Comparison of ENCODE assay signal across 16 cellular contexts in genomic region chr12:44750468-44750867, GRCh38.
DNase-seq lines count a peak whose midpoint lies in the region; ATAC-seq, FAIRE-seq and TF ChIP-seq lines count a peak whose summit lies in the region.
"Had no signal": no experiment of that assay in that cellular context is flagged by ENCODE, and none has a peak within 500 bp of the region (broad histone marks: within the 10 kb centered on the region; RNA-seq: fewer than 3 reads in every experiment).

No MANE protein-coding gene starts in this region.

- H3K4me2 ChIP-seq in SU-DHL-6 (ENCODE audit: low read depth, low read length, poor library complexity, severe bottlenecking) (peak overlapping the region; percentile 52), endothelial cell of umbilical vein (ENCODE audit: insufficient read depth, low read length) (no peak overlapping the region)
- H3K4me2 ChIP-seq: PC-9 had no signal

- ATAC-seq in HG02610 (IDR thresholded peaks at IDR 0.05; ENCODE audit: unreplicated experiment) = no peak
- ATAC-seq: GM12878 had no signal

- H3K9me2 ChIP-seq in SU-DHL-6 (replicated peaks; ENCODE audit: insufficient read depth, low read length) = no peaks in the 10 kb centered on the region

- no peak for TF ChIP-seq CTCF in SU-DHL-6 (IDR thresholded peaks at IDR 0.05; ENCODE audit: insufficient read depth, low read length, poor library complexity, severe bottlenecking)
- TF ChIP-seq CTCF in endothelial cell of umbilical vein (IDR thresholded peaks at IDR 0.05; ENCODE audit: extremely low read depth in 1 of 2, insufficient read depth in 1 of 2, low read depth in 1 of 2, low read length in 2 of 2) = no peak

- peaks cover 45% of the 10 kb centered on the region for H3K4me1 Mint-ChIP-seq in activated naive CD4-positive, alpha-beta T cell treated with anti-CD3 and anti-CD28 coated beads, Interleukin-2, amount 50 U/mL, for 24 hours

- H3F3A ChIP-seq in SU-DHL-6 (ENCODE audit: insufficient read depth) = 0 out of 2 replicates have a peak, but pooled peaks cover 3% of the 10 kb centered on the region

- no peaks in the 10 kb centered on the region for H3K9me3 ChIP-seq in SU-DHL-6 (ENCODE audit: insufficient read depth, low read length)
- H3K9me3 ChIP-seq in endothelial cell of umbilical vein (replicated peaks; ENCODE audit: control insufficient read depth, insufficient read depth, low read length) = no peaks in the 10 kb centered on the region
- H3K9me3 ChIP-seq: SJCRH30 had no signal

- H4K20me1 ChIP-seq in SU-DHL-6 (ENCODE audit: low read depth, low read length) = no peaks in the 10 kb centered on the region
- H4K20me1 ChIP-seq in endothelial cell of umbilical vein (replicated peaks; ENCODE audit: control insufficient read depth, extremely low read depth, insufficient read depth, low read length) = no peaks in the 10 kb centered on the region

- H3K9ac ChIP-seq in SU-DHL-6 (ENCODE audit: low read length) (0 out of 2 replicates have a peak overlapping the region, but pooled peaks have one; percentile 13), endothelial cell of umbilical vein (replicated peaks; ENCODE audit: extremely low read depth, insufficient read depth, low read length) (no peak overlapping the region)

- H3K9me1 ChIP-seq in endothelial cell of umbilical vein (replicated peaks; ENCODE audit: control insufficient read depth, extremely low read depth, insufficient read depth, low read length) = no peaks in the 10 kb centered on the region

- H3K79me2 ChIP-seq in SU-DHL-6 (ENCODE audit: insufficient read depth, low read length) (no peaks in the 10 kb centered on the region), endothelial cell of umbilical vein (ENCODE audit: control insufficient read depth, insufficient read depth, low read length) (no peaks in the 10 kb centered on the region)

- H3K27me3 ChIP-seq in SU-DHL-6 (ENCODE audit: low read length) = no peaks in the 10 kb centered on the region
- H3K27me3 ChIP-seq in endothelial cell of umbilical vein (ENCODE audit: control insufficient read depth in 2 of 2, insufficient read depth in 2 of 2, low read length in 2 of 2) = no peaks in the 10 kb centered on the region

- H3K4me3 ChIP-seq in SU-DHL-6 (ENCODE audit: insufficient read depth, low read length, poor library complexity, severe bottlenecking) = no peak overlapping the region
- H3K4me3 ChIP-seq in endothelial cell of umbilical vein (replicated peaks in 1 of 3; ENCODE audit: insufficient read depth in 1 of 3, low read depth in 1 of 3, low read length in 3 of 3) = no peak overlapping the region
- H3K4me3 ChIP-seq: GM12878, PC-9, SJCRH30 had no signal

- no peak for TF ChIP-seq POLR2A in endothelial cell of umbilical vein (IDR thresholded peaks at IDR 0.05; ENCODE audit: low read depth, low read length)

- no peak for DNase-seq in activated naive CD4-positive, alpha-beta T cell (lab: John Stamatoyannopoulos, UW)
- peak; percentile 10 for DNase-seq in endothelial cell of umbilical vein (ENCODE audit: low read depth, low spot score)
- DNase-seq in cerebellum (ENCODE audit: low spot score) = no peak
- no peak for DNase-seq in activated T-cell treated with anti-CD3 and anti-CD28 coated beads, Interleukin-2, amount 50 U/mL, for 48 hours
- DNase-seq: CD4-positive, alpha-beta T cell; DMS153; GOT3; NCI-H1092 treated with DMSO at 0.1 percent for 48 hours; NCI-H146; NCI-H510A treated with DMSO at 0.1 percent for 48 hours; PC-9; SJCRH30 had no signal

- H3K27ac ChIP-seq in SU-DHL-6 (ENCODE audit: low read depth, low read length) (0 out of 2 replicates have a peak overlapping the region, but pooled peaks have one; percentile 10), endothelial cell of umbilical vein (ENCODE audit: insufficient read depth, low read depth, low read length) (no peak overlapping the region)
- H3K27ac ChIP-seq: PC-9, SJCRH30 had no signal

- CTCF ChIA-PET in endothelial cell of umbilical vein (lab: Charles Lee) = no interaction called here

- peaks cover 19% of the 10 kb centered on the region for H3K36me3 Mint-ChIP-seq in activated naive CD4-positive, alpha-beta T cell treated with anti-CD3 and anti-CD28 coated beads, Interleukin-2, amount 50 U/mL, for 24 hours

- BruUV-seq in endothelial cell of umbilical vein (replicated peaks; lab: Mats Ljungman, UMichigan) = no TSS peak

- intact Hi-C loops in endothelial cell of umbilical vein (cut with micrococcal nuclease) = no loop called here

- H3K27me3 Mint-ChIP-seq in activated naive CD4-positive, alpha-beta T cell treated with anti-CD3 and anti-CD28 coated beads, Interleukin-2, amount 50 U/mL, for 24 hours = no peaks in the 10 kb centered on the region
- H3K27me3 Mint-ChIP-seq: CD4-positive, alpha-beta T cell had no signal

- no peaks in the 10 kb centered on the region for H3K9me3 Mint-ChIP-seq in activated naive CD4-positive, alpha-beta T cell treated with anti-CD3 and anti-CD28 coated beads, Interleukin-2, amount 50 U/mL, for 24 hours

- POLR2A ChIA-PET in endothelial cell of umbilical vein (lab: Charles Lee) = no interaction called here

- no peak for FAIRE-seq in endothelial cell of umbilical vein (lab: Jason Lieb, UNC)

- H3K4me1 ChIP-seq in endothelial cell of umbilical vein (ENCODE audit: control insufficient read depth, extremely low read depth, insufficient read depth, low read length) = no peaks in the 10 kb centered on the region
- H3K4me1 ChIP-seq: SJCRH30 had no signal

- H3K36me3 ChIP-seq in SU-DHL-6 (ENCODE audit: low read length) (no peaks in the 10 kb centered on the region), endothelial cell of umbilical vein (ENCODE audit: control insufficient read depth in 2 of 2, extremely low read depth in 1 of 2, insufficient read depth in 2 of 2, low read length in 2 of 2) (no peaks in the 10 kb centered on the region)
- H3K36me3 ChIP-seq: SJCRH30 had no signal

- no peak overlapping the region for H3K4me3 Mint-ChIP-seq in activated naive CD4-positive, alpha-beta T cell treated with anti-CD3 and anti-CD28 coated beads, Interleukin-2, amount 50 U/mL, for 24 hours
- H3K4me3 Mint-ChIP-seq: CD4-positive, alpha-beta T cell had no signal

- dilution Hi-C loops in endothelial cell of umbilical vein (cut with MboI; ENCODE audit: extremely low pct_ligation_motif_present, low sequenced_read_pairs) = no loop called here

- H3K27ac Mint-ChIP-seq in activated naive CD4-positive, alpha-beta T cell treated with anti-CD3 and anti-CD28 coated beads, Interleukin-2, amount 50 U/mL, for 24 hours = peak overlapping the region; percentile 37
- H3K27ac Mint-ChIP-seq: CD4-positive, alpha-beta T cell had no signal

- no peak overlapping the region for H2AFZ ChIP-seq in SU-DHL-6 (ENCODE audit: low read depth, low read length, severe bottlenecking)
- no peak overlapping the region for H2AFZ ChIP-seq in endothelial cell of umbilical vein (ENCODE audit: low read depth, low read length)
- H2AFZ ChIP-seq: PC-9 had no signal

TF ChIP-seq in endothelial cell of umbilical vein, 7 proteins besides CTCF, POLR2A, EP300 and RAD21:
- TF ChIP-seq GATA2 (IDR thresholded peaks at IDR 0.05; ENCODE audit: insufficient read depth, insufficient read length, low read depth, low read length) (no peak), MYC (IDR thresholded peaks at IDR 0.05; ENCODE audit: low read depth, low read length) (no peak), JUN (IDR thresholded peaks at IDR 0.05; ENCODE audit: borderline replicate concordance, insufficient read depth, insufficient read length, low read depth) (no peak), POLR2AphosphoS5 (IDR thresholded peaks at IDR 0.05; ENCODE audit: insufficient read depth, low read depth, low read length) (no peak), MAX (IDR thresholded peaks at IDR 0.05; ENCODE audit: insufficient read depth, insufficient read length) (no peak), FOS (IDR thresholded peaks at IDR 0.05; ENCODE audit: borderline replicate concordance, insufficient read depth, low read length) (no peak), EZH2 (IDR thresholded peaks at IDR 0.05; ENCODE audit: borderline replicate concordance, low read depth, low read length, severe bottlenecking) (no peak)
